1 cellular context compared by ENCODE assay signal in genomic region chr19:4474504-4475136, GRCh38.
A peak's percentile ranks its signal among the peaks of the same experiment; 100 is the strongest.
TF ChIP-seq lines count a peak whose summit lies in the region.

No MANE protein-coding gene starts in this region.

TF ChIP-seq in HepG2, 621 proteins besides CTCF, POLR2A, EP300 and RAD21 (continues in another document):
- TF ChIP-seq TMF1 (CRISPR knock-in tag; IDR thresholded peaks at IDR 0.05; ENCODE audit: low read depth) (no peak), RARG (CRISPR knock-in tag; IDR thresholded peaks at IDR 0.05; ENCODE audit: low read depth) (no peak), ZNF513 (CRISPR knock-in tag; conservative IDR thresholded peaks at IDR 0.05) (no peak), EEA1 (CRISPR knock-in tag; IDR thresholded peaks at IDR 0.05; ENCODE audit: borderline replicate concordance) (no peak), ZBTB14 (CRISPR knock-in tag; IDR thresholded peaks at IDR 0.05) (no peak), ATF5 (CRISPR knock-in tag; IDR thresholded peaks at IDR 0.05; ENCODE audit: low read depth) (no peak), ZFP62 (CRISPR knock-in tag; IDR thresholded peaks at IDR 0.05) (no peak), ZBTB38 (CRISPR knock-in tag; IDR thresholded peaks at IDR 0.05) (0 out of 2 replicates have a peak, but pooled peaks have one; percentile 44), ZNF24 (IDR thresholded peaks at IDR 0.05) (no peak), GABPB1 (CRISPR knock-in tag; IDR thresholded peaks at IDR 0.05) (peak; percentile 91), TRIM22 (IDR thresholded peaks at IDR 0.05) (no peak), ZNF687 (CRISPR knock-in tag; IDR thresholded peaks at IDR 0.05) (peak; percentile 24; the same call in 1 of the 2 replicates), ZNF280D (CRISPR knock-in tag; IDR thresholded peaks at IDR 0.05) (no peak), HMGXB4 (CRISPR knock-in tag; IDR thresholded peaks at IDR 0.05; ENCODE audit: borderline replicate concordance in 1 of 2, low read depth in 1 of 2) (no peak), ZNF33B (CRISPR knock-in tag; IDR thresholded peaks at IDR 0.05) (no peak), MED1 (CRISPR knock-in tag; IDR thresholded peaks at IDR 0.05) (no peak), ZNF17 (CRISPR knock-in tag; IDR thresholded peaks at IDR 0.05) (no peak), NFAT5 (CRISPR knock-in tag; IDR thresholded peaks at IDR 0.05) (no peak), CBX2 (IDR thresholded peaks at IDR 0.05; ENCODE audit: low read depth, low read length) (no peak), CBX2 (CRISPR knock-in tag; IDR thresholded peaks at IDR 0.05; ENCODE audit: low read depth) (no peak), ZBTB26 (CRISPR knock-in tag; IDR thresholded peaks at IDR 0.05; ENCODE audit: borderline replicate concordance) (no peak), NFYB (CRISPR knock-in tag; IDR thresholded peaks at IDR 0.05) (peak; percentile 88), ZNF570 (CRISPR knock-in tag; IDR thresholded peaks at IDR 0.05; ENCODE audit: borderline replicate concordance) (no peak), ZNF816 (CRISPR knock-in tag; IDR thresholded peaks at IDR 0.05; ENCODE audit: borderline replicate concordance) (no peak), SP2 (CRISPR knock-in tag; IDR thresholded peaks at IDR 0.05) (peak; percentile 84), SP5 (CRISPR knock-in tag; IDR thresholded peaks at IDR 0.05; ENCODE audit: borderline replicate concordance, low read depth) (no peak), KDM2A (CRISPR knock-in tag; IDR thresholded peaks at IDR 0.05; ENCODE audit: borderline replicate concordance, low read depth) (no peak), BATF2 (CRISPR knock-in tag; IDR thresholded peaks at IDR 0.05) (no peak), ZNF350 (CRISPR knock-in tag; IDR thresholded peaks at IDR 0.05; ENCODE audit: borderline replicate concordance, low read depth) (no peak), CBX1 (IDR thresholded peaks at IDR 0.05; ENCODE audit: low read depth) (no peak), GABPA (IDR thresholded peaks at IDR 0.05; ENCODE audit: low read depth, low read length) (peak; percentile 72), GABPA (CRISPR knock-in tag; IDR thresholded peaks at IDR 0.05; ENCODE audit: low read depth) (peak; percentile 90), SAP130 (CRISPR knock-in tag; IDR thresholded peaks at IDR 0.05; ENCODE audit: low read depth) (no peak), PPARG (CRISPR knock-in tag; conservative IDR thresholded peaks at IDR 0.05) (no peak), MXD1 (CRISPR knock-in tag; IDR thresholded peaks at IDR 0.05) (no peak), ZNF264 (CRISPR knock-in tag; IDR thresholded peaks at IDR 0.05) (no peak), SKI (IDR thresholded peaks at IDR 0.05; ENCODE audit: partially characterized antibody) (no peak), MBNL3 (CRISPR knock-in tag; conservative IDR thresholded peaks at IDR 0.05) (no peak), BRD4 (CRISPR knock-in tag; IDR thresholded peaks at IDR 0.05) (no peak), PTBP1 (IDR thresholded peaks at IDR 0.05; ENCODE audit: low read depth, low read length, poor library complexity, severe bottlenecking) (no peak)
